2 cellular contexts compared by ENCODE assay signal in the genomic region with DNA sequence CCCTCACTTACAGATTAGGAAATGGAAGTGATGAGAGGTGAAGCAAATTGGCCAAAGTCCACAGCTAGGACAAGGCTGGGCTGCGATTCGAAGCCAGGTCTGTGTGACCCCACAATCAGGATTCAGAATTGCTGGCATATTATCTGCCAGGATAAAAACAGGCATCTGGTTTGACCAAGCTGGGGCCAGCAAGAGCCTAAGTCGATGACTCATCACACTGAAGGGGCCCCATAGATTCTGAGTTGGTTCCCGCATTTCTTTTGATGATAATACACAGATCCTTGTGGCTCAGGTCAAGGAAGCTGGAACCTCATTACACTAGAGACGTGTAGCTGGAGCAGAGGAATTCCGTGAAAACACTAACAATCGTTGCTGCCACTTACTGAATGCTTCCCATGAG.
TF ChIP-seq lines count a peak whose summit lies in the region.

No MANE protein-coding gene starts in this region.

TF ChIP-seq in GM23338, 12 proteins besides CTCF, POLR2A, EP300 and RAD21 (continued from another document):
- no peak for TF ChIP-seq ZNF462 (CRISPR knock-in tag; IDR thresholded peaks at IDR 0.05)
- no peak for TF ChIP-seq ZNF114 (CRISPR knock-in tag; IDR thresholded peaks at IDR 0.05)
- TF ChIP-seq STAT1 (IDR thresholded peaks at IDR 0.05; ENCODE audit: unreplicated experiment) = no peak
- no peak for TF ChIP-seq JUNB (IDR thresholded peaks at IDR 0.05; ENCODE audit: unreplicated experiment)
- no peak for TF ChIP-seq EZH2 (IDR thresholded peaks at IDR 0.05; ENCODE audit: low read depth, unreplicated experiment)
- no peak for TF ChIP-seq ETS1 (IDR thresholded peaks at IDR 0.05)
- TF ChIP-seq EZH2phosphoT487 (IDR thresholded peaks at IDR 0.05; ENCODE audit: unreplicated experiment) = no peak
- no peak for TF ChIP-seq CREB1 (CRISPR knock-in tag; IDR thresholded peaks at IDR 0.05; ENCODE audit: low read depth)
- TF ChIP-seq, protein P1, sequence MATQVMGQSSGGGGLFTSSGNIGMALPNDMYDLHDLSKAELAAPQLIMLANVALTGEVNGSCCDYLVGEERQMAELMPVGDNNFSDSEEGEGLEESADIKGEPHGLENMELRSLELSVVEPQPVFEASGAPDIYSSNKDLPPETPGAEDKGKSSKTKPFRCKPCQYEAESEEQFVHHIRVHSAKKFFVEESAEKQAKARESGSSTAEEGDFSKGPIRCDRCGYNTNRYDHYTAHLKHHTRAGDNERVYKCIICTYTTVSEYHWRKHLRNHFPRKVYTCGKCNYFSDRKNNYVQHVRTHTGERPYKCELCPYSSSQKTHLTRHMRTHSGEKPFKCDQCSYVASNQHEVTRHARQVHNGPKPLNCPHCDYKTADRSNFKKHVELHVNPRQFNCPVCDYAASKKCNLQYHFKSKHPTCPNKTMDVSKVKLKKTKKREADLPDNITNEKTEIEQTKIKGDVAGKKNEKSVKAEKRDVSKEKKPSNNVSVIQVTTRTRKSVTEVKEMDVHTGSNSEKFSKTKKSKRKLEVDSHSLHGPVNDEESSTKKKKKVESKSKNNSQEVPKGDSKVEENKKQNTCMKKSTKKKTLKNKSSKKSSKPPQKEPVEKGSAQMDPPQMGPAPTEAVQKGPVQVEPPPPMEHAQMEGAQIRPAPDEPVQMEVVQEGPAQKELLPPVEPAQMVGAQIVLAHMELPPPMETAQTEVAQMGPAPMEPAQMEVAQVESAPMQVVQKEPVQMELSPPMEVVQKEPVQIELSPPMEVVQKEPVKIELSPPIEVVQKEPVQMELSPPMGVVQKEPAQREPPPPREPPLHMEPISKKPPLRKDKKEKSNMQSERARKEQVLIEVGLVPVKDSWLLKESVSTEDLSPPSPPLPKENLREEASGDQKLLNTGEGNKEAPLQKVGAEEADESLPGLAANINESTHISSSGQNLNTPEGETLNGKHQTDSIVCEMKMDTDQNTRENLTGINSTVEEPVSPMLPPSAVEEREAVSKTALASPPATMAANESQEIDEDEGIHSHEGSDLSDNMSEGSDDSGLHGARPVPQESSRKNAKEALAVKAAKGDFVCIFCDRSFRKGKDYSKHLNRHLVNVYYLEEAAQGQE (IDR thresholded peaks at IDR 0.05; ENCODE audit: unreplicated experiment) = no peak

TF ChIP-seq in SK-N-SH, 30 proteins besides CTCF, POLR2A, EP300 and RAD21 (continued from another document):
- TF ChIP-seq, protein P2, sequence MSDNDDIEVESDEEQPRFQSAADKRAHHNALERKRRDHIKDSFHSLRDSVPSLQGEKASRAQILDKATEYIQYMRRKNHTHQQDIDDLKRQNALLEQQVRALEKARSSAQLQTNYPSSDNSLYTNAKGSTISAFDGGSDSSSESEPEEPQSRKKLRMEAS (IDR thresholded peaks at IDR 0.05; ENCODE audit: low read depth) = no peak
